In genomic region chr19:47601180-47601904, GRCh38 we compare ENCODE assay signal across 10 cellular contexts. TPM values are rescaled to one million over a fixed set of nuclear protein-coding genes. Genes with fewer than 3 reads are reported as not detected.
DNase-seq lines count a peak whose midpoint lies in the region; ATAC-seq and TF ChIP-seq lines count a peak whose summit lies in the region.
"Had no signal": no experiment of that assay in that cellular context is flagged by ENCODE, and none has a peak within 500 bp of the region (broad histone marks: within the 10 kb centered on the region; RNA-seq: fewer than 3 reads in every experiment).

No MANE protein-coding gene starts in this region.

- no peak for TF ChIP-seq POLR2A in breast epithelium (IDR thresholded peaks at IDR 0.05)

- H3K27me3 ChIP-seq in HUES6 (ENCODE audit: control insufficient read depth, insufficient read depth, low read length) (no peaks in the 10 kb centered on the region), breast epithelium (no peaks in the 10 kb centered on the region)

- H3K36me3 ChIP-seq in HUES6 (ENCODE audit: control insufficient read depth, insufficient read depth, low read length) (no peaks in the 10 kb centered on the region), breast epithelium (no peaks in the 10 kb centered on the region)

- H3K4me3 ChIP-seq in HUES6 (ENCODE audit: low read depth, low read length), result peak overlapping the region; percentile 73
- H3K4me3 ChIP-seq in breast epithelium, result peak overlapping the region; percentile 49 to 79 (median 65)

- no peak for DNase-seq in breast epithelium (ENCODE audit: low spot score in 2 of 2)
- peak; percentile 69 for DNase-seq in mucosa of gallbladder (ENCODE audit: low spot score)
- no peak for DNase-seq in OCI-M1 (lab: John Stamatoyannopoulos, UW)
- no peak for DNase-seq in NCI-H2029 treated with DMSO at 0.1 percent for 48 hours (lab: John Stamatoyannopoulos, UW)
- DNase-seq: aorta had no signal

- TF ChIP-seq CTCF in 22Rv1 (IDR thresholded peaks at IDR 0.05) (no peak), breast epithelium (IDR thresholded peaks at IDR 0.05) (no peak)

- ATAC-seq in HG03135 (IDR thresholded peaks at IDR 0.05; ENCODE audit: unreplicated experiment), result no peak
- ATAC-seq in GM18873 (IDR thresholded peaks at IDR 0.05; ENCODE audit: low FRiP score, unreplicated experiment), result no peak

- peak overlapping the region; percentile 74 for H3K9ac ChIP-seq in HUES6 (ENCODE audit: low read length)

- intact Hi-C loops in breast epithelium (cut with DNase I; ENCODE audit: low total_unique reads), result no loop called here

- H3K27ac ChIP-seq in 22Rv1, result peak overlapping the region; percentile 79
- peak overlapping the region; percentile 80; the same call in 1 of the 2 replicates for H3K27ac ChIP-seq in HUES6 (ENCODE audit: low read depth, low read length)
- peak overlapping the region in 1 of 2 donors; percentile 88 for H3K27ac ChIP-seq in breast epithelium

- H3K9me3 ChIP-seq in HUES6 (ENCODE audit: control insufficient read depth, insufficient read depth, low read depth, low read length) (no peaks in the 10 kb centered on the region), breast epithelium (no peaks in the 10 kb centered on the region)

- H3K4me1 ChIP-seq in HUES6 (ENCODE audit: control insufficient read depth, insufficient read depth, low read length), result peaks cover 9% of the 10 kb centered on the region
- no peaks in the 10 kb centered on the region for H3K4me1 ChIP-seq in breast epithelium

RNA-seq across cellular contexts. Expression of gene BICRA, which starts 7.6 kb away (rescaled TPM):
- 1 to 10 TPM; 4.2 to 8.3 (median 7.5) TPM for total RNA-seq in breast epithelium
- 20.9 TPM for total RNA-seq in mucosa of gallbladder

RNA-seq across cellular contexts. Expression of gene ZNF541, which starts 28.4 kb away (rescaled TPM):
- total RNA-seq in breast epithelium (1 to 10 TPM in 1 of 3 donors, under 1 TPM in 1, not detected in 1; 0.15 to 1.4 TPM), mucosa of gallbladder (1.2 TPM)
- total RNA-seq: LHCN-M2 had no signal
